9 cellular contexts compared by ENCODE assay signal in the genomic region with DNA sequence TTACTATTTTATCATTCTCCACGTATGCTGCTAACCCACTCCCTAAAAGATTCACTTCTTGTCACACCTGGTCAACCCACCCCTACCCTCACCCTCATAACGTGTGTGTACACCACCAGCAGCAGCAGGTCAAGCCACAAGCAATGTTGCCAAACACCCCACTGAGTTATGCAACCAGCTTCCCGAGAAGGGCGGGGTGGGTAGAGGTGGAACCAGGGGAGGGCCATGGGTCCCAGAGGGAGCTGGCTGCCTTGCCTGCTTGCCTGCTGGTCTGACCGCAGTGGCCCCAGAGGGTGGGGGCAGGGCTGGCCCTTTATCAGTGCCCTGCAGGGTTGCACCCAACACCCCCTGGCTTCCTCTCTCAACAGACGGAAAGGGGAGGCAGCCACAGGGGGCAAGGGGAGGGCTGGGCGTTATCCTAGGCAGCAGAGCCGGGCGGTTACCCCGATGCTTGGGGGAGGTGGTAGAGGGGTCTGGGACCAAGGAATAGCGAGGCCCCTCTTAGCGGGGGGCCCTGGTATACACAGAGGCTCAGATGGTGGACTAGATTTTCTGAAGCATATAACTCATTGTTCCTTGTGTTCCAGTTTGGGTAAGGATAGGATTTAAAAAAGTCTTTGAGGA. TPM values are rescaled to one million over a fixed set of nuclear protein-coding genes. Genes with fewer than 3 reads are reported as not detected.
DNase-seq lines count a peak whose midpoint lies in the region; ATAC-seq and TF ChIP-seq lines count a peak whose summit lies in the region.
"Had no signal": no experiment of that assay in that cellular context is flagged by ENCODE, and none has a peak within 500 bp of the region (broad histone marks: within the 10 kb centered on the region; RNA-seq: fewer than 3 reads in every experiment).

No MANE protein-coding gene starts in this region.

- DNase-seq in activated CD8-positive, alpha-beta memory T cell treated with anti-CD3 and anti-CD28 coated beads, Interleukin-2, amount 50 U/mL, for 4 hours = peak; percentile 32
- no peak for DNase-seq in activated CD8-positive, alpha-beta memory T cell treated with anti-CD3 and anti-CD28 coated beads for 24 hours
- DNase-seq in WTC11 (ENCODE audit: low spot score) (peak; percentile 46), iPS-NIHi11 (ENCODE audit: low spot score) (peak; percentile 76), tibial artery (peak; percentile 79 to 85)
- no peak for DNase-seq in stimulated activated CD4-positive, alpha-beta T cell treated with anti-CD3 and anti-CD28 coated beads, Interleukin-4, amount 100 ng/mL, for 1 hour
- DNase-seq in activated CD4-positive, alpha-beta T cell treated with anti-CD3 and anti-CD28 coated beads, Interleukin-2, amount 50 U/mL, for 4 hours = no peak

- peaks cover 12% of the 10 kb centered on the region for H3K27me3 Mint-ChIP-seq in WTC11 (ENCODE audit: low read depth)

- H3K27ac ChIP-seq in tibial artery = no peak overlapping the region

- CTCF ChIA-PET in WTC11 (lab: Charles Lee) = interaction anchor here (0.6 to 4.4 kb wide), 3 partner anchors 20 to 32 kb away, joined by 3 to 41 read pairs (median 4); a partner anchor contains a TSS

- POLR2A ChIA-PET in WTC11 (lab: Charles Lee) = interaction anchor here (0.5 to 0.6 kb wide), 3 partner anchors 24 to 55 kb away, joined by 3 to 4 read pairs (median 3); a partner anchor contains a TSS

- intact Hi-C loops in tibial artery (cut with DNase I; ENCODE audit: low total_unique reads) = no loop called here

- H3K27me3 ChIP-seq in tibial artery = peaks cover 0 to 16% of the 10 kb centered on the region in 2 donors

- no peak overlapping the region for H3K27ac Mint-ChIP-seq in WTC11
- H3K27ac Mint-ChIP-seq: stimulated activated naive CD8-positive, alpha-beta T cell treated with anti-CD3 and anti-CD28 coated beads, Interleukin-15, Interleukin-2, amounts not matched to agents 100 ng/mL and 50 ng/mL, for 24 hours had no signal

- H3K36me3 ChIP-seq in tibial artery = no peaks in the 10 kb centered on the region

- no peaks in the 10 kb centered on the region for H3K36me3 Mint-ChIP-seq in WTC11

- no peaks in the 10 kb centered on the region for H3K9me3 ChIP-seq in tibial artery

- peaks cover 58% of the 10 kb centered on the region for H3K4me1 Mint-ChIP-seq in WTC11

- no peak overlapping the region for H3K4me3 ChIP-seq in tibial artery

- H3K4me1 ChIP-seq in tibial artery = peaks cover 0 to 19% (median 14%) of the 10 kb centered on the region in 4 donors

- ATAC-seq in WTC11 (0 out of 2 replicates have a peak, but pooled peaks have one; percentile 4), HG03442 (IDR thresholded peaks at IDR 0.05; ENCODE audit: unreplicated experiment) (no peak)

- H3K9me3 Mint-ChIP-seq in WTC11 = no peaks in the 10 kb centered on the region
- H3K9me3 Mint-ChIP-seq: stimulated activated naive CD8-positive, alpha-beta T cell treated with anti-CD3 and anti-CD28 coated beads, Interleukin-15, Interleukin-2, amounts not matched to agents 100 ng/mL and 50 ng/mL, for 24 hours had no signal

- TF ChIP-seq CTCF in WTC11 (IDR thresholded peaks at IDR 0.05) (no peak), tibial artery (IDR thresholded peaks at IDR 0.05) (no peak)

- H3K4me3 Mint-ChIP-seq in WTC11 = no peak overlapping the region; the same call in 1 of the 2 replicates
- H3K4me3 Mint-ChIP-seq: stimulated activated naive CD8-positive, alpha-beta T cell treated with anti-CD3 and anti-CD28 coated beads, Interleukin-15, Interleukin-2, amounts not matched to agents 100 ng/mL and 50 ng/mL, for 24 hours had no signal

TF ChIP-seq in WTC11, 78 proteins besides CTCF, POLR2A, EP300 and RAD21 (continues in another document):
- no peak for TF ChIP-seq ATF1 (CRISPR knock-in tag; IDR thresholded peaks at IDR 0.05)
- TF ChIP-seq ZNF317 (CRISPR knock-in tag; IDR thresholded peaks at IDR 0.05; ENCODE audit: borderline replicate concordance, low read depth) = no peak
- TF ChIP-seq SMAD3 (CRISPR knock-in tag; IDR thresholded peaks at IDR 0.05; ENCODE audit: borderline replicate concordance) = 0 out of 2 replicates have a peak, but pooled peaks have one; percentile 29
- no peak for TF ChIP-seq ZBTB21 (CRISPR knock-in tag; IDR thresholded peaks at IDR 0.05; ENCODE audit: borderline replicate concordance)
- no peak for TF ChIP-seq ZNF671 (CRISPR knock-in tag; IDR thresholded peaks at IDR 0.05)
- TF ChIP-seq, protein P1, sequence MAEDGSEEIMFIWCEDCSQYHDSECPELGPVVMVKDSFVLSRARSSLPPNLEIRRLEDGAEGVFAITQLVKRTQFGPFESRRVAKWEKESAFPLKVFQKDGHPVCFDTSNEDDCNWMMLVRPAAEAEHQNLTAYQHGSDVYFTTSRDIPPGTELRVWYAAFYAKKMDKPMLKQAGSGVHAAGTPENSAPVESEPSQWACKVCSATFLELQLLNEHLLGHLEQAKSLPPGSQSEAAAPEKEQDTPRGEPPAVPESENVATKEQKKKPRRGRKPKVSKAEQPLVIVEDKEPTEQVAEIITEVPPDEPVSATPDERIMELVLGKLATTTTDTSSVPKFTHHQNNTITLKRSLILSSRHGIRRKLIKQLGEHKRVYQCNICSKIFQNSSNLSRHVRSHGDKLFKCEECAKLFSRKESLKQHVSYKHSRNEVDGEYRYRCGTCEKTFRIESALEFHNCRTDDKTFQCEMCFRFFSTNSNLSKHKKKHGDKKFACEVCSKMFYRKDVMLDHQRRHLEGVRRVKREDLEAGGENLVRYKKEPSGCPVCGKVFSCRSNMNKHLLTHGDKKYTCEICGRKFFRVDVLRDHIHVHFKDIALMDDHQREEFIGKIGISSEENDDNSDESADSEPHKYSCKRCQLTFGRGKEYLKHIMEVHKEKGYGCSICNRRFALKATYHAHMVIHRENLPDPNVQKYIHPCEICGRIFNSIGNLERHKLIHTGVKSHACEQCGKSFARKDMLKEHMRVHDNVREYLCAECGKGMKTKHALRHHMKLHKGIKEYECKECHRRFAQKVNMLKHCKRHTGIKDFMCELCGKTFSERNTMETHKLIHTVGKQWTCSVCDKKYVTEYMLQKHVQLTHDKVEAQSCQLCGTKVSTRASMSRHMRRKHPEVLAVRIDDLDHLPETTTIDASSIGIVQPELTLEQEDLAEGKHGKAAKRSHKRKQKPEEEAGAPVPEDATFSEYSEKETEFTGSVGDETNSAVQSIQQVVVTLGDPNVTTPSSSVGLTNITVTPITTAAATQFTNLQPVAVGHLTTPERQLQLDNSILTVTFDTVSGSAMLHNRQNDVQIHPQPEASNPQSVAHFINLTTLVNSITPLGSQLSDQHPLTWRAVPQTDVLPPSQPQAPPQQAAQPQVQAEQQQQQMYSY (CRISPR knock-in tag; IDR thresholded peaks at IDR 0.05) = no peak
- no peak for TF ChIP-seq OVOL2 (CRISPR knock-in tag; IDR thresholded peaks at IDR 0.05; ENCODE audit: borderline replicate concordance)
- no peak for TF ChIP-seq TEAD4 (CRISPR knock-in tag; IDR thresholded peaks at IDR 0.05)
- TF ChIP-seq, protein P2, sequence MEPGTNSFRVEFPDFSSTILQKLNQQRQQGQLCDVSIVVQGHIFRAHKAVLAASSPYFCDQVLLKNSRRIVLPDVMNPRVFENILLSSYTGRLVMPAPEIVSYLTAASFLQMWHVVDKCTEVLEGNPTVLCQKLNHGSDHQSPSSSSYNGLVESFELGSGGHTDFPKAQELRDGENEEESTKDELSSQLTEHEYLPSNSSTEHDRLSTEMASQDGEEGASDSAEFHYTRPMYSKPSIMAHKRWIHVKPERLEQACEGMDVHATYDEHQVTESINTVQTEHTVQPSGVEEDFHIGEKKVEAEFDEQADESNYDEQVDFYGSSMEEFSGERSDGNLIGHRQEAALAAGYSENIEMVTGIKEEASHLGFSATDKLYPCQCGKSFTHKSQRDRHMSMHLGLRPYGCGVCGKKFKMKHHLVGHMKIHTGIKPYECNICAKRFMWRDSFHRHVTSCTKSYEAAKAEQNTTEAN (CRISPR knock-in tag; IDR thresholded peaks at IDR 0.05) = no peak
- no peak for TF ChIP-seq TCF7 (CRISPR knock-in tag; IDR thresholded peaks at IDR 0.05; ENCODE audit: low read depth)
- peak; percentile 79 for TF ChIP-seq ZNF423 (CRISPR knock-in tag; IDR thresholded peaks at IDR 0.05)
- TF ChIP-seq GABPB1 (CRISPR knock-in tag; IDR thresholded peaks at IDR 0.05) = peak; percentile 76; the same call in 1 of the 2 replicates
- TF ChIP-seq KAT7 (CRISPR knock-in tag; IDR thresholded peaks at IDR 0.05; ENCODE audit: borderline replicate concordance) = no peak
- TF ChIP-seq, protein P3, sequence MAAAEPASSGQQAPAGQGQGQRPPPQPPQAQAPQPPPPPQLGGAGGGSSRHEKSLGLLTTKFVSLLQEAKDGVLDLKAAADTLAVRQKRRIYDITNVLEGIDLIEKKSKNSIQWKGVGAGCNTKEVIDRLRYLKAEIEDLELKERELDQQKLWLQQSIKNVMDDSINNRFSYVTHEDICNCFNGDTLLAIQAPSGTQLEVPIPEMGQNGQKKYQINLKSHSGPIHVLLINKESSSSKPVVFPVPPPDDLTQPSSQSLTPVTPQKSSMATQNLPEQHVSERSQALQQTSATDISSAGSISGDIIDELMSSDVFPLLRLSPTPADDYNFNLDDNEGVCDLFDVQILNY (CRISPR knock-in tag; IDR thresholded peaks at IDR 0.05) = no peak
- TF ChIP-seq ZNF121 (CRISPR knock-in tag; IDR thresholded peaks at IDR 0.05) = no peak
- no peak for TF ChIP-seq MXD4 (CRISPR knock-in tag; IDR thresholded peaks at IDR 0.05; ENCODE audit: borderline replicate concordance)
- TF ChIP-seq, protein P4, sequence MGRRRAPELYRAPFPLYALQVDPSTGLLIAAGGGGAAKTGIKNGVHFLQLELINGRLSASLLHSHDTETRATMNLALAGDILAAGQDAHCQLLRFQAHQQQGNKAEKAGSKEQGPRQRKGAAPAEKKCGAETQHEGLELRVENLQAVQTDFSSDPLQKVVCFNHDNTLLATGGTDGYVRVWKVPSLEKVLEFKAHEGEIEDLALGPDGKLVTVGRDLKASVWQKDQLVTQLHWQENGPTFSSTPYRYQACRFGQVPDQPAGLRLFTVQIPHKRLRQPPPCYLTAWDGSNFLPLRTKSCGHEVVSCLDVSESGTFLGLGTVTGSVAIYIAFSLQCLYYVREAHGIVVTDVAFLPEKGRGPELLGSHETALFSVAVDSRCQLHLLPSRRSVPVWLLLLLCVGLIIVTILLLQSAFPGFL (CRISPR knock-in tag; IDR thresholded peaks at IDR 0.05; ENCODE audit: borderline replicate concordance) = no peak
- TF ChIP-seq, protein P5, sequence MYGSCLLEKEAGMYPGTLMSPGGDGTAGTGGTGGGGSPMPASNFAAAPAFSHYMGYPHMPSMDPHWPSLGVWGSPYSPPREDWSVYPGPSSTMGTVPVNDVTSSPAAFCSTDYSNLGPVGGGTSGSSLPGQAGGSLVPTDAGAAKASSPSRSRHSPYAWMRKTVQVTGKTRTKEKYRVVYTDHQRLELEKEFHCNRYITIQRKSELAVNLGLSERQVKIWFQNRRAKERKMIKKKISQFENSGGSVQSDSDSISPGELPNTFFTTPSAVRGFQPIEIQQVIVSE (CRISPR knock-in tag; IDR thresholded peaks at IDR 0.05; ENCODE audit: borderline replicate concordance) = no peak
- no peak for TF ChIP-seq RORB (CRISPR knock-in tag; IDR thresholded peaks at IDR 0.05)

RNA-seq across cellular contexts. Expression of a gene that starts 3.5 kb away (rescaled TPM):
- total RNA-seq in WTC11 (2021) = 2.4 to 3.0 TPM (median 3.0 TPM) in 3 replicates

RNA-seq across cellular contexts. Expression of a gene that starts 20.6 kb away (rescaled TPM):
- 98.2 to 116 TPM (median 115 TPM) in 3 replicates for total RNA-seq in WTC11 (2021)

RNA-seq across cellular contexts. Expression of a gene that starts 23.8 kb away (rescaled TPM):
- 2,589 to 2,788 TPM (median 2,737 TPM) in 3 replicates for total RNA-seq in WTC11 (2021)

RNA-seq across cellular contexts. Expression of a gene that starts 24.4 kb away (rescaled TPM):
- total RNA-seq in WTC11 (2021) = 182 to 218 TPM (median 216 TPM) in 3 replicates

RNA-seq across cellular contexts. Expression of a gene that starts 60.0 kb away (rescaled TPM):
- total RNA-seq in WTC11 (2021) = 0.13 TPM in 1 of 3 replicates, not detected in the others

Comparison
In these comparisons a context has a peak if more than half of its experiments do, and no peak if none do; other contexts are left out.
1. DNase-seq: peak in activated CD8-positive, alpha-beta memory T cell treated with anti-CD3 and anti-CD28 coated beads, Interleukin-2, amount 50 U/mL, for 4 hours (single experiment), WTC11 (single experiment), iPS-NIHi11 (single experiment) and tibial artery (2 of 2); none in activated CD8-positive, alpha-beta memory T cell treated with anti-CD3 and anti-CD28 coated beads for 24 hours (single experiment), stimulated activated CD4-positive, alpha-beta T cell treated with anti-CD3 and anti-CD28 coated beads, Interleukin-4, amount 100 ng/mL, for 1 hour (single experiment) and activated CD4-positive, alpha-beta T cell treated with anti-CD3 and anti-CD28 coated beads, Interleukin-2, amount 50 U/mL, for 4 hours (0 of 2).